Comparison of ENCODE assay signal across 8 cellular contexts in the genomic region with DNA sequence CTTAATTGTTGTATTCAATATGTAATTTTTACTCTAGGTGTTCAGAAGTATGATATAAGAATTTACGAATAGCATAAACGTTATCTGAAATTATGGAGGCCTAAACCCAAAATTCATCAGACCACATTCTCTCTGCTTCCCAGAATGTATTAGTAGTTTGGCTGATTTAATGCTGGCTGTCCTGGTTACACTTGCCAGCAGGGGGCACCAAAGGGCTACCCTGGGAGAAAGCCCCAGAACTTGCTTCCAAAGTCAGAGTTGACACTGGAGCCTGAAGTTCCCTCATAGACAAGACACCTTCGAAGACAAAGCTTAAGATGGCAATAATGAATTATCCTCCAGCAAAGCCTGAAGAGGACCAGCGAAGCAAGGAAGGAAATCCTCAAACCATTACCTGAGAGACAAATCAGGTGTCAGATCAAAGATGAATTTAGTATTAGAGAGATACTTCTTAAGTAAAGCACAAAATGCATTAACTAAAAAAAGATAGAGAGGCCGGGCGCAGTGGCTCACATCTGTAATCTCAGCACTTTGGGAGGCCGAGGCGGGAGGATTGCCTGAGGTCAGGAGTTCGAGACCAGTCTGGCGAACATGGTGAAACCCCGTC. TPM values are rescaled to one million over a fixed set of nuclear protein-coding genes. Genes with fewer than 3 reads are reported as not detected.
DNase-seq lines count a peak whose midpoint lies in the region; TF ChIP-seq lines count a peak whose summit lies in the region.

No MANE protein-coding gene starts in this region.

- H3K9me3 Mint-ChIP-seq in nephron = no peaks in the 10 kb centered on the region

- peaks cover 8% of the 10 kb centered on the region for H3K4me1 Mint-ChIP-seq in nephron

- no peak overlapping the region for H3K27ac Mint-ChIP-seq in nephron

- TF ChIP-seq POLR2A in tibial nerve (IDR thresholded peaks at IDR 0.05) = no peak

- H3K27me3 Mint-ChIP-seq in nephron (ENCODE audit: low read depth) = peaks cover 3% of the 10 kb centered on the region

- H3K4me3 ChIP-seq in tibial nerve = no peak overlapping the region

- no peak overlapping the region for H3K4me3 Mint-ChIP-seq in nephron

- peak; percentile 55 for DNase-seq in NCI-H748 (lab: John Stamatoyannopoulos, UW; ENCODE audit: unreplicated experiment)
- no peak for DNase-seq in NCI-H748 treated with DMSO at 0.1 percent for 48 hours (lab: John Stamatoyannopoulos, UW)
- peak; percentile 4 for DNase-seq in KG1 (lab: John Stamatoyannopoulos, UW)
- DNase-seq in activated CD4-positive, alpha-beta T cell treated with anti-CD3 and anti-CD28 coated beads for 24 hours (ENCODE audit: low read depth in 2 of 2) = peak; percentile 43 to 53
- peak; percentile 55 for DNase-seq in dermis blood vessel endothelial cell
- DNase-seq in tibial nerve (ENCODE audit: low spot score in 2 of 2) = peak; percentile 16 to 46
- DNase-seq in NCI-H446 treated with DMSO at 0.1 percent for 48 hours (lab: John Stamatoyannopoulos, UW) = no peak

- H3K27me3 ChIP-seq in tibial nerve = peaks cover 0 to 12% of the 10 kb centered on the region in 2 donors

- 78 to 83% methylated on average over 8 to 11 of the region's 11 CpGs for WGBS in tibial nerve, 2 donors

- no peaks in the 10 kb centered on the region for H3K4me1 ChIP-seq in tibial nerve

- H3K36me3 Mint-ChIP-seq in nephron (ENCODE audit: low read depth) = no peaks in the 10 kb centered on the region

- TF ChIP-seq CTCF in nephron (IDR thresholded peaks at IDR 0.05; ENCODE audit: unreplicated experiment in 3 of 3) (peak; percentile 51 to 55 (median 54)), tibial nerve (IDR thresholded peaks at IDR 0.05) (peak; percentile 36 to 61 (median 53))

- no peaks in the 10 kb centered on the region for H3K36me3 ChIP-seq in tibial nerve

- TF ChIP-seq EP300 in tibial nerve (IDR thresholded peaks at IDR 0.05) = no peak

- no peaks in the 10 kb centered on the region for H3K9me3 ChIP-seq in tibial nerve

- H3K27ac ChIP-seq in tibial nerve = no peak overlapping the region

RNA-seq across cellular contexts. Expression of a gene that starts 11.3 kb away (rescaled TPM):
- total RNA-seq in dermis blood vessel endothelial cell (0.17 and 0.47 TPM in 2 replicates), tibial nerve (10 to 100 TPM in 3 of 4 donors, 1 to 10 TPM in 1; 7.5 to 14.4 (median 10.9) TPM)

RNA-seq across cellular contexts. Expression of a gene that starts 58.0 kb away (rescaled TPM):
- not detected in 2 replicates for total RNA-seq in dermis blood vessel endothelial cell
- total RNA-seq in tibial nerve = not detected

Comparison
In these comparisons a context has a peak if more than half of its experiments do, and no peak if none do; other contexts are left out.
1. DNase-seq: peak in NCI-H748 (single experiment), KG1 (single experiment), activated CD4-positive, alpha-beta T cell treated with anti-CD3 and anti-CD28 coated beads for 24 hours (2 of 2), dermis blood vessel endothelial cell (single experiment) and tibial nerve (2 of 2); none in NCI-H748 treated with DMSO at 0.1 percent for 48 hours (single experiment) and NCI-H446 treated with DMSO at 0.1 percent for 48 hours (single experiment).